9 cellular contexts compared by ENCODE assay signal in genomic region chr4:76801621-76802545, GRCh38.
DNase-seq lines count a peak whose midpoint lies in the region; ATAC-seq and TF ChIP-seq lines count a peak whose summit lies in the region.
"Had no signal": no experiment of that assay in that cellular context is flagged by ENCODE, and none has a peak within 500 bp of the region (broad histone marks: within the 10 kb centered on the region; RNA-seq: fewer than 3 reads in every experiment).

No MANE protein-coding gene starts in this region.

- H3K79me2 ChIP-seq in fibroblast of lung (ENCODE audit: control insufficient read depth, insufficient read depth, low read length), result no peaks in the 10 kb centered on the region

- TF ChIP-seq RAD21 in IMR-90 (IDR thresholded peaks at IDR 0.05; ENCODE audit: low read length), result no peak

- in situ Hi-C loops in IMR-90 (cut with MboI; ENCODE audit: low sequenced_read_pairs), result no loop called here

- peak overlapping the region; percentile 44 to 85 for H4K8ac ChIP-seq in IMR-90 (ENCODE audit: low read depth in 2 of 2, low read length in 2 of 2)

- peaks cover 6% of the 10 kb centered on the region for H3K4me1 ChIP-seq in IMR-90 (ENCODE audit: control insufficient read depth, insufficient read depth, low read length)
- peaks cover 16% of the 10 kb centered on the region for H3K4me1 ChIP-seq in fibroblast of lung (ENCODE audit: control insufficient read depth, extremely low read depth, insufficient read depth, low read length)
- H3K4me1 ChIP-seq in right lobe of liver, result no peaks in the 10 kb centered on the region

- H2BK15ac ChIP-seq in IMR-90 (ENCODE audit: low read depth, low read length), result peak overlapping the region; percentile 37; the same call in 2 of the 3 replicates

- H3K79me1 ChIP-seq in IMR-90 (ENCODE audit: low read depth in 1 of 2, low read length in 2 of 2), result no peaks in the 10 kb centered on the region

- WGBS in IMR-90 (ENCODE audit: extremely low coverage in 2 of 2, insufficient read length in 1 of 2), 2 experiments, result 58% methylated on average over 33 of the region's 50 CpGs; no CpG with 5 or more reads in 1 of the 2 experiments
- 50% methylated on average over 31 of the region's 50 CpGs for WGBS in right lobe of liver (ENCODE audit: insufficient coverage, low coverage, low lambda C conversion rate, missing lambda C conversion rate)

- DNase-seq in IMR-90 (no peak), fibroblast of lung (ENCODE audit: low read depth in 2 of 2) (peak; percentile 36 to 50), right lobe of liver (peak in 1 of 3 donors; percentile 24), T-helper 2 cell (no peak), HEK293T (ENCODE audit: extremely low spot score) (no peak)
- no peak for DNase-seq in stimulated activated CD4-positive, alpha-beta T cell treated with anti-CD3 and anti-CD28 coated beads, Interleukin-4, amount 100 ng/mL, for 4 hours
- DNase-seq: NCI-H2171 treated with DMSO at 0.1 percent for 48 hours had no signal

- H3K27ac ChIP-seq in IMR-90 (ENCODE audit: insufficient read depth, low read length) (peak overlapping the region; percentile 18; the same call in 1 of the 2 replicates), fibroblast of lung (ENCODE audit: insufficient read depth, low read length) (peak overlapping the region; percentile 41), right lobe of liver (peak overlapping the region; percentile 13 to 33 (median 24)), temporal lobe (ENCODE audit: low read depth, low read length) (peak overlapping the region; percentile 57)

- H3K36me3 ChIP-seq in IMR-90 (ENCODE audit: control insufficient read depth, insufficient read depth, low read length), result no peaks in the 10 kb centered on the region
- H3K36me3 ChIP-seq in fibroblast of lung (ENCODE audit: control insufficient read depth, insufficient read depth, low read length), result no peaks in the 10 kb centered on the region
- H3K36me3 ChIP-seq in right lobe of liver, result no peaks in the 10 kb centered on the region

- ATAC-seq in IMR-90 (ENCODE audit: low read depth) (no peak), right lobe of liver (peak; percentile 45 to 69 (median 56)), GM21447 (IDR thresholded peaks at IDR 0.05; ENCODE audit: unreplicated experiment) (no peak)

- POLR2A ChIA-PET in IMR-90 (lab: Charles Lee; ENCODE audit: unreplicated experiment), result interaction anchor here (0.6 kb wide), 1 partner anchor 11 kb away, joined by 6 read pairs; no protein-coding TSS in a partner anchor
- POLR2A ChIA-PET in HEK293T (lab: Yijun Ruan, JAX), result no interaction called here

- H3K23ac ChIP-seq in IMR-90 (ENCODE audit: low read depth, low read length), result peak overlapping the region; percentile 78; the same call in 1 of the 2 replicates

- H4K5ac ChIP-seq in IMR-90 (ENCODE audit: low read depth, low read length), result peak overlapping the region; percentile 76

- H2AK5ac ChIP-seq in IMR-90 (ENCODE audit: low read depth, low read length), result peak overlapping the region; percentile 77

- no peaks in the 10 kb centered on the region for H4K20me1 ChIP-seq in IMR-90 (ENCODE audit: insufficient read depth, low read length)
- no peaks in the 10 kb centered on the region for H4K20me1 ChIP-seq in fibroblast of lung (ENCODE audit: control insufficient read depth, extremely low read depth, insufficient read depth, low read length)

- no TSS peak for BruUV-seq in IMR-90 (replicated peaks; lab: Mats Ljungman, UMichigan)

- dilution Hi-C loops in IMR-90 (cut with HindIII; ENCODE audit: low sequenced_read_pairs, unreplicated experiment), result no loop called here

- no peak overlapping the region; the same call in 1 of the 2 replicates for H3K56ac ChIP-seq in IMR-90 (ENCODE audit: extremely low read depth, insufficient read depth, low read length)

- peak overlapping the region; percentile 23; the same call in 1 of the 2 replicates for H4K91ac ChIP-seq in IMR-90 (ENCODE audit: insufficient read depth, low read depth, low read length)

- TF ChIP-seq CTCF in IMR-90 (conservative IDR thresholded peaks at IDR 0.05; ENCODE audit: low read depth, low read length) (no peak), fibroblast of lung (conservative IDR thresholded peaks at IDR 0.05 in 1 of 2, IDR thresholded peaks at IDR 0.05 in 1 of 2; ENCODE audit: low read depth in 1 of 2, low read length in 2 of 2) (peak in 1 of 2 donors; percentile 19), right lobe of liver (IDR thresholded peaks at IDR 0.05) (no peak)

- peak overlapping the region; percentile 83 for H3K14ac ChIP-seq in IMR-90 (replicated peaks; ENCODE audit: low read depth, low read length)

- H3K4me3 ChIP-seq in IMR-90 (ENCODE audit: insufficient read depth, low read depth, low read length) (no peak overlapping the region), fibroblast of lung (replicated peaks in 1 of 4; ENCODE audit: control extremely low read depth in 1 of 4, insufficient read depth in 1 of 4, low read depth in 3 of 4, low read length in 4 of 4) (peak overlapping the region in 1 of 4 experiments; percentile 32), right lobe of liver (no peak overlapping the region)

- no peak for TF ChIP-seq POLR2A in IMR-90 (IDR thresholded peaks at IDR 0.05; ENCODE audit: low read depth, low read length)
- TF ChIP-seq POLR2A in right lobe of liver (IDR thresholded peaks at IDR 0.05), result no peak

- peak overlapping the region; percentile 34 for H2AK9ac ChIP-seq in IMR-90 (replicated peaks; ENCODE audit: low read depth, low read length, poor library complexity)

- no peak overlapping the region for H2BK5ac ChIP-seq in IMR-90 (ENCODE audit: low read depth, low read length, poor library complexity, severe bottlenecking)

- H3K9me3 ChIP-seq in IMR-90 (ENCODE audit: control insufficient read depth, insufficient read depth, low read length) (no peaks in the 10 kb centered on the region), fibroblast of lung (ENCODE audit: control insufficient read depth, insufficient read depth, low read depth, low read length) (no peaks in the 10 kb centered on the region), right lobe of liver (no peaks in the 10 kb centered on the region)

- H2AFZ ChIP-seq in IMR-90 (replicated peaks; ENCODE audit: low read length, poor library complexity) (peak overlapping the region; percentile 88), fibroblast of lung (ENCODE audit: low read length) (peak overlapping the region; percentile 51)

- 0 out of 2 replicates have a peak, but pooled peaks cover 8% of the 10 kb centered on the region for H3K9me1 ChIP-seq in IMR-90 (ENCODE audit: insufficient read depth, low read length)

- CTCF ChIA-PET in IMR-90 (lab: Yijun Ruan, JAX) (interaction anchor here (0.9 to 1.3 kb wide), 2 partner anchors 14 to 95 kb away, joined by 3 read pairs; no protein-coding TSS in a partner anchor), HEK293T (lab: Yijun Ruan, JAX) (interaction anchor here (0.7 kb wide), 1 partner anchor 496 kb away, joined by 3 read pairs; no protein-coding TSS in a partner anchor)

- peak overlapping the region; percentile 70 for H2BK20ac ChIP-seq in IMR-90 (ENCODE audit: low read depth, low read length)

- intact Hi-C loops in IMR-90 (cut with micrococcal nuclease) (no loop called here), right lobe of liver (cut with DNase I) (no loop called here)

- H3K27me3 ChIP-seq in IMR-90 (ENCODE audit: control insufficient read depth, insufficient read depth, low read length), result no peaks in the 10 kb centered on the region
- no peaks in the 10 kb centered on the region for H3K27me3 ChIP-seq in fibroblast of lung (ENCODE audit: control insufficient read depth, insufficient read depth, low read length)
- no peaks in the 10 kb centered on the region for H3K27me3 ChIP-seq in right lobe of liver

- H3K4me2 ChIP-seq in IMR-90 (ENCODE audit: low read depth, low read length) (no peak overlapping the region), fibroblast of lung (ENCODE audit: extremely low read depth, insufficient read depth, low read length) (peak overlapping the region; percentile 38)

- peak overlapping the region; percentile 84 for H3K4ac ChIP-seq in IMR-90 (ENCODE audit: low read depth, low read length)

- H3K9ac ChIP-seq in IMR-90 (ENCODE audit: low read depth, low read length) (no peak overlapping the region; the same call in 1 of the 2 replicates), fibroblast of lung (ENCODE audit: insufficient read depth, low read length) (no peak overlapping the region)

- H3K18ac ChIP-seq in IMR-90 (ENCODE audit: low read depth, low read length), result peak overlapping the region; percentile 78

- H2BK120ac ChIP-seq in IMR-90 (ENCODE audit: low read depth, low read length), result peak overlapping the region; percentile 92

TF ChIP-seq in IMR-90, 13 proteins besides CTCF, POLR2A, EP300 and RAD21 (continues in another document):
- no peak for TF ChIP-seq SMC3 (IDR thresholded peaks at IDR 0.05; ENCODE audit: low read depth, low read length)
- TF ChIP-seq NFE2L2 (IDR thresholded peaks at IDR 0.05; ENCODE audit: low read depth, low read length), result no peak
- no peak for TF ChIP-seq CHD1 (IDR thresholded peaks at IDR 0.05; ENCODE audit: low read depth, low read length)
- TF ChIP-seq, protein P1, sequence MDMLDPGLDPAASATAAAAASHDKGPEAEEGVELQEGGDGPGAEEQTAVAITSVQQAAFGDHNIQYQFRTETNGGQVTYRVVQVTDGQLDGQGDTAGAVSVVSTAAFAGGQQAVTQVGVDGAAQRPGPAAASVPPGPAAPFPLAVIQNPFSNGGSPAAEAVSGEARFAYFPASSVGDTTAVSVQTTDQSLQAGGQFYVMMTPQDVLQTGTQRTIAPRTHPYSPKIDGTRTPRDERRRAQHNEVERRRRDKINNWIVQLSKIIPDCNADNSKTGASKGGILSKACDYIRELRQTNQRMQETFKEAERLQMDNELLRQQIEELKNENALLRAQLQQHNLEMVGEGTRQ (IDR thresholded peaks at IDR 0.05; ENCODE audit: low read depth, low read length), result no peak
- TF ChIP-seq MAFK (IDR thresholded peaks at IDR 0.05; ENCODE audit: low read depth, low read length), result no peak
- TF ChIP-seq CEBPB (IDR thresholded peaks at IDR 0.05; ENCODE audit: low read depth, low read length), result no peak

TF ChIP-seq in HEK293T, 16 proteins besides CTCF, POLR2A, EP300 and RAD21 (continues in another document):
- TF ChIP-seq, protein P2, sequence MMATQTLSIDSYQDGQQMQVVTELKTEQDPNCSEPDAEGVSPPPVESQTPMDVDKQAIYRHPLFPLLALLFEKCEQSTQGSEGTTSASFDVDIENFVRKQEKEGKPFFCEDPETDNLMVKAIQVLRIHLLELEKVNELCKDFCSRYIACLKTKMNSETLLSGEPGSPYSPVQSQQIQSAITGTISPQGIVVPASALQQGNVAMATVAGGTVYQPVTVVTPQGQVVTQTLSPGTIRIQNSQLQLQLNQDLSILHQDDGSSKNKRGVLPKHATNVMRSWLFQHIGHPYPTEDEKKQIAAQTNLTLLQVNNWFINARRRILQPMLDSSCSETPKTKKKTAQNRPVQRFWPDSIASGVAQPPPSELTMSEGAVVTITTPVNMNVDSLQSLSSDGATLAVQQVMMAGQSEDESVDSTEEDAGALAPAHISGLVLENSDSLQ (IDR thresholded peaks at IDR 0.05), result no peak
- TF ChIP-seq LEF1 (IDR thresholded peaks at IDR 0.05; ENCODE audit: borderline replicate concordance) (no peak), ARNT (IDR thresholded peaks at IDR 0.05) (no peak), SUZ12 (IDR thresholded peaks at IDR 0.05) (no peak), CTBP1 (IDR thresholded peaks at IDR 0.05; ENCODE audit: borderline replicate concordance) (no peak), FOXK2 (IDR thresholded peaks at IDR 0.05) (no peak), L3MBTL2 (conservative IDR thresholded peaks at IDR 0.05) (no peak)

Comparison
In these comparisons a context has a peak if more than half of its experiments do, and no peak if none do; other contexts are left out.
1. ATAC-seq: peak in right lobe of liver (4 of 4); none in IMR-90 (single experiment) and GM21447 (single experiment).
2. DNase-seq: peak in fibroblast of lung (2 of 2); none in IMR-90 (single experiment), stimulated activated CD4-positive, alpha-beta T cell treated with anti-CD3 and anti-CD28 coated beads, Interleukin-4, amount 100 ng/mL, for 4 hours (0 of 2), T-helper 2 cell (0 of 5) and HEK293T (single experiment).
3. Peak in every context shown above with its lines, with median percentiles within 50 percentile points of each other: H3K27ac ChIP-seq.